In the genomic region with DNA sequence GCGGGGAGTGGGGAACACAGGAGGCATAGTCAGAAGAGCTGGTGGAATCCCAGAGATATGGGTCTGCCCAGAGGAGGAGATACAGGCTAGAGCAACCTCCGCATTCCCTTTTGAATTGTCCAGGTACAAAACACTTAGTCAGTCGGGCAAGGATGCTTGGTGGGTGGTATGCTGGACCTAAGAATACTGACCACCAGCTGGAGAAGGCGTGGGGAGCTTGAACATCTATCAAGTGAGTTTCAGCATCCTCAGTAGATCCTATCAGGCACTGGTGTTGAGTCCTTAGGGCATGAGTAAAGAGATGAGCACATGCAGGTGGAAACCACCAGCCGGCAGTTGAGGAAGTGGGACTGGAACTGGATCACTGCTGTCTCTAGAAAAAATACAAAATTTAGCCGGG, we compare ENCODE assay signal across 4 cellular contexts. TPM values are rescaled to one million over a fixed set of nuclear protein-coding genes. Genes with fewer than 3 reads are reported as not detected.
"Had no signal": no experiment of that assay in that cellular context is flagged by ENCODE, and none has a peak within 500 bp of the region (broad histone marks: within the 10 kb centered on the region; RNA-seq: fewer than 3 reads in every experiment).

No MANE protein-coding gene starts in this region.

- DNase-seq: H9, HCEC 1CT, IMR-90 had no signal

- H3K27ac Mint-ChIP-seq: GM23338, H9 had no signal

- ATAC-seq: GM23338 had no signal

- H3K9me3 Mint-ChIP-seq: H9 had no signal

- H3K4me2 ChIP-seq: GM23338 had no signal

- H2AFZ ChIP-seq: GM23338 had no signal

- H3K4me3 Mint-ChIP-seq: GM23338, H9 had no signal

- H3K4me3 ChIP-seq: GM23338 had no signal

RNA-seq across cellular contexts. Expression of gene MEGF11, which starts 25.1 kb away (rescaled TPM):
- total RNA-seq: IMR-90 had no signal
- polyA plus RNA-seq: IMR-90 had no signal
